31 cellular contexts compared by ENCODE assay signal in the genomic region with DNA sequence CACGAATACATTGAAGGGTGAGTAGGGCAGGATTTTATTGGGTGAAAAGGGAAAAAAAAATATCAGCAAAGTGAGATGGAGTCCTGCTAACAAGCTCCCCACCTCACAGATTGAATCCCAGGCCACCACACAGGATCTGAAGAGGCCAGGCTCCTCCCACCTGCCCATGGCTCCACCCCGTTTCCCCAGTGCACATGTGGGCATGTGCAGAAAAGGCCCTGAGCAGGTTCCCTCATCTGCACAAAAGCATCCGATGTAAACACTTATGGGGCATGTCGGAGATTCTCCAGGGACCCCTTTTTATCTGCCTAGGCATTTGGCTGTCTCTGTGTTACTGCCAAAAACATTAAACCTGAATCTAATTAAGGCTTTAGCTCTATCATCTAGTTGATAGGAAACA. TPM values are rescaled to one million over a fixed set of nuclear protein-coding genes. Genes with fewer than 3 reads are reported as not detected.
DNase-seq lines count a peak whose midpoint lies in the region; ATAC-seq and TF ChIP-seq lines count a peak whose summit lies in the region.
"Had no signal": no experiment of that assay in that cellular context is flagged by ENCODE, and none has a peak within 500 bp of the region (broad histone marks: within the 10 kb centered on the region; RNA-seq: fewer than 3 reads in every experiment).

No MANE protein-coding gene starts in this region.

- no peak overlapping the region for H3K4me3 ChIP-seq in lower lobe of right lung
- H3K4me3 ChIP-seq: BLaER1, coronary artery, SK-N-MC had no signal

- TF ChIP-seq CTCF in lower lobe of right lung (IDR thresholded peaks at IDR 0.05), result no peak

- peak; percentile 57 for DNase-seq in NCI-H82 (lab: John Stamatoyannopoulos, UW)
- DNase-seq in NCI-H82 treated with DMSO at 0.1 percent for 48 hours (lab: John Stamatoyannopoulos, UW; ENCODE audit: unreplicated experiment), result no peak
- peak; percentile 3 for DNase-seq in EH (ENCODE audit: low read depth)
- peak; percentile 5 for DNase-seq in NCI-H345 treated with DMSO at 0.1 percent for 48 hours (lab: John Stamatoyannopoulos, UW; ENCODE audit: unreplicated experiment)
- DNase-seq in iPS-NIHi11 (ENCODE audit: low spot score), result peak; percentile 15
- no peak for DNase-seq in lower lobe of right lung
- DNase-seq in posterior cingulate gyrus, result no peak
- no peak for DNase-seq in epidermal melanocyte (ENCODE audit: insufficient read length, low spot score)
- DNase-seq: ACHN; activated CD4-positive, alpha-beta T cell treated with anti-CD3 and anti-CD28 coated beads for 1 hour; activated effector memory CD4-positive, alpha-beta T cell treated with anti-CD3 and anti-CD28 coated beads, Interleukin-2, amount 50 U/mL, for 16 hours; activated T-cell treated with anti-CD3 and anti-CD28 coated beads, Interleukin-2, amount 50 U/mL, for 1 hour; Caco-2; effector memory CD4-positive, alpha-beta T cell; foreskin keratinocyte; H7; IMR-90; mammary epithelial cell; NCI-H2081 treated with DMSO at 0.1 percent for 48 hours; NCI-H524 treated with DMSO at 0.1 percent for 48 hours; right cardiac atrium; stimulated activated CD4-positive, alpha-beta T cell treated with anti-CD3 and anti-CD28 coated beads, Interleukin-4, amount 100 ng/mL, for 24 hours; substantia nigra; T-helper 17 cell had no signal

- intact Hi-C loops in lower lobe of right lung (cut with DNase I), result no loop called here
- intact Hi-C loops in posterior cingulate gyrus (cut with DNase I), result no loop called here

- H3K4me1 ChIP-seq in lower lobe of right lung, result no peaks in the 10 kb centered on the region
- H3K4me1 ChIP-seq: BLaER1, foreskin keratinocyte, parathyroid adenoma had no signal

- peaks cover 20% of the 10 kb centered on the region for H3K27me3 ChIP-seq in lower lobe of right lung (ENCODE audit: low read depth)
- H3K27me3 ChIP-seq: BLaER1 had no signal

- H3K9me3 ChIP-seq in lower lobe of right lung, result no peaks in the 10 kb centered on the region
- H3K9me3 ChIP-seq: BLaER1, Caco-2 had no signal

- no peaks in the 10 kb centered on the region for H3K36me3 ChIP-seq in lower lobe of right lung
- H3K36me3 ChIP-seq: BLaER1 had no signal

- ATAC-seq in lower lobe of right lung, result no peak
- ATAC-seq: esophagus mucosa; foreskin keratinocyte; right cardiac atrium; stimulated activated memory B cell treated with anti-CD40 and anti-IgM and Interleukin-4, amounts not matched to agents 10 μg/mL and 1 μg/mL and 100 μg/mL, for 72 hours; T-helper 17 cell had no signal

- no peak overlapping the region for H3K27ac ChIP-seq in lower lobe of right lung
- H3K27ac ChIP-seq: BLaER1, coronary artery, foreskin keratinocyte, parathyroid adenoma, RWPE1, SK-N-MC had no signal

RNA-seq across cellular contexts. Expression of a gene that starts 35.2 kb away (rescaled TPM):
- total RNA-seq in lower lobe of right lung, result 1.2 TPM

Comparison
In these comparisons a context has a peak if more than half of its experiments do, and no peak if none do; other contexts are left out.
1. DNase-seq: peak in NCI-H82 (single experiment), EH (single experiment), NCI-H345 treated with DMSO at 0.1 percent for 48 hours (single experiment) and iPS-NIHi11 (single experiment); none in NCI-H82 treated with DMSO at 0.1 percent for 48 hours (single experiment), lower lobe of right lung (single experiment), posterior cingulate gyrus (0 of 10) and epidermal melanocyte (single experiment).